ENCODE assay signal across 8 cellular contexts in genomic region chr6:97440590-97441176, GRCh38.
A peak's percentile ranks its signal among the peaks of the same experiment; 100 is the strongest.
DNase-seq lines count a peak whose midpoint lies in the region; ATAC-seq and TF ChIP-seq lines count a peak whose summit lies in the region.

No MANE protein-coding gene starts in this region.

- no peak overlapping the region for H3K27ac ChIP-seq in ACC112 (ENCODE audit: low read depth, low read length)
- peak overlapping the region; percentile 78 for H3K27ac ChIP-seq in angular gyrus (ENCODE audit: low read depth, low read length)

- ATAC-seq in GM18907 (IDR thresholded peaks at IDR 0.05; ENCODE audit: unreplicated experiment) (peak; percentile 62), GM21528 (IDR thresholded peaks at IDR 0.05; ENCODE audit: low FRiP score, unreplicated experiment) (no peak)

- TF ChIP-seq CTCF in GM20000 (IDR thresholded peaks at IDR 0.05; ENCODE audit: extremely low read depth, missing control alignments) = no peak

- peaks cover 4% of the 10 kb centered on the region; the same call in 1 of the 2 replicates for H3K27me3 ChIP-seq in ACC112 (ENCODE audit: insufficient read depth, low read length)

- peak; percentile 86 for DNase-seq in NCI-H146 (lab: John Stamatoyannopoulos, UW)
- DNase-seq in left kidney (ENCODE audit: low read depth, low spot score) = peak; percentile 57
- DNase-seq in GM20000 (ENCODE audit: low spot score) = no peak
- DNase-seq in activated CD8-positive, alpha-beta memory T cell treated with anti-CD3 and anti-CD28 coated beads for 24 hours = no peak

- H3K4me3 ChIP-seq in ACC112 (ENCODE audit: low read depth, low read length) = peak overlapping the region; percentile 43

- no peaks in the 10 kb centered on the region for H3K4me1 ChIP-seq in ACC112 (ENCODE audit: control insufficient read depth, insufficient read depth, low read length, unreplicated experiment)

- H3K79me2 ChIP-seq in ACC112 (ENCODE audit: control insufficient read depth, insufficient read depth, low read length, unreplicated experiment) = no peaks in the 10 kb centered on the region

- H3K36me3 ChIP-seq in ACC112 (ENCODE audit: insufficient read depth, low read length) = no peaks in the 10 kb centered on the region

- H2AFZ ChIP-seq in ACC112 (ENCODE audit: low read length, unreplicated experiment) = peak overlapping the region; percentile 34

Comparison
In these comparisons a context has a peak if more than half of its experiments do, and no peak if none do; other contexts are left out.
1. DNase-seq: peak in NCI-H146 (single experiment) and left kidney (single experiment); none in GM20000 (single experiment) and activated CD8-positive, alpha-beta memory T cell treated with anti-CD3 and anti-CD28 coated beads for 24 hours (single experiment).